ENCODE assay signal across 10 cellular contexts in genomic region chr1:34781844-34782391, GRCh38. TPM values are rescaled to one million over a fixed set of nuclear protein-coding genes. Genes with fewer than 3 reads are reported as not detected.
A peak's percentile ranks its signal among the peaks of the same experiment; 100 is the strongest.
DNase-seq lines count a peak whose midpoint lies in the region; ATAC-seq and TF ChIP-seq lines count a peak whose summit lies in the region.
"Had no signal": no experiment of that assay in that cellular context is flagged by ENCODE, and none has a peak within 500 bp of the region (broad histone marks: within the 10 kb centered on the region; RNA-seq: fewer than 3 reads in every experiment).

No MANE protein-coding gene starts in this region.

- H3K9me3 Mint-ChIP-seq in effector memory CD8-positive, alpha-beta T cell: no peaks in the 10 kb centered on the region
- H3K9me3 Mint-ChIP-seq in memory B cell (no peaks in the 10 kb centered on the region), type B pancreatic cell (no peaks in the 10 kb centered on the region)

- H3K36me3 Mint-ChIP-seq in effector memory CD8-positive, alpha-beta T cell (ENCODE audit: insufficient read depth): no peaks in the 10 kb centered on the region
- peaks cover 2% of the 10 kb centered on the region for H3K36me3 Mint-ChIP-seq in memory B cell
- no peaks in the 10 kb centered on the region for H3K36me3 Mint-ChIP-seq in type B pancreatic cell

- peak; percentile 48 for DNase-seq in NCI-H82 (lab: John Stamatoyannopoulos, UW)
- no peak for DNase-seq in NCI-H82 treated with DMSO at 0.1 percent for 48 hours (lab: John Stamatoyannopoulos, UW; ENCODE audit: unreplicated experiment)
- DNase-seq in effector memory CD8-positive, alpha-beta T cell: no peak
- no peak for DNase-seq in memory B cell (ENCODE audit: low spot score in 2 of 2)
- no peak for DNase-seq in type B pancreatic cell (ENCODE audit: extremely low spot score, unreplicated experiment)
- DNase-seq: activated CD4-positive, CD25-positive, alpha-beta regulatory T cell treated with anti-CD3 and anti-CD28 coated beads, Interleukin-2, amount 50 U/mL, for 72 hours had no signal

- H3K4me1 Mint-ChIP-seq in effector memory CD8-positive, alpha-beta T cell (ENCODE audit: low read depth in 2 of 2): peaks cover 0 to 6% of the 10 kb centered on the region in 2 donors
- H3K4me1 Mint-ChIP-seq in memory B cell: peaks cover 6% of the 10 kb centered on the region
- no peaks in the 10 kb centered on the region for H3K4me1 Mint-ChIP-seq in type B pancreatic cell (ENCODE audit: unreplicated experiment)

- no peak overlapping the region for H3K27ac Mint-ChIP-seq in effector memory CD8-positive, alpha-beta T cell
- no peak overlapping the region for H3K27ac Mint-ChIP-seq in memory B cell
- H3K27ac Mint-ChIP-seq in type B pancreatic cell: peak overlapping the region; percentile 91

- peak; percentile 6 for TF ChIP-seq CTCF in type B pancreatic cell (conservative IDR thresholded peaks at IDR 0.05)

- H3K4me3 Mint-ChIP-seq in effector memory CD8-positive, alpha-beta T cell: peak overlapping the region; percentile 13 to 36
- H3K4me3 Mint-ChIP-seq in memory B cell (peak overlapping the region; percentile 11), type B pancreatic cell (peak overlapping the region; percentile 84)

- no peak for ATAC-seq in effector memory CD8-positive, alpha-beta T cell (replicated peaks)
- ATAC-seq in memory B cell (ENCODE audit: low read depth) (no peak), HG03095 (IDR thresholded peaks at IDR 0.05; ENCODE audit: unreplicated experiment) (no peak), GM21786 (IDR thresholded peaks at IDR 0.05; ENCODE audit: unreplicated experiment) (no peak), GM18511 (IDR thresholded peaks at IDR 0.05; ENCODE audit: unreplicated experiment) (no peak)

- H3K27me3 Mint-ChIP-seq in effector memory CD8-positive, alpha-beta T cell: peaks cover 67 to 86% of the 10 kb centered on the region in 2 donors
- H3K27me3 Mint-ChIP-seq in memory B cell (peaks cover 29% of the 10 kb centered on the region), type B pancreatic cell (peaks cover 73% of the 10 kb centered on the region)

RNA-seq across cellular contexts. Expression of gene GJB3, which starts 0.9 kb away (rescaled TPM):
- 6.5 and 19.5 TPM in 2 replicates for total RNA-seq in type B pancreatic cell (ENCODE audit: low replicate concordance)
- total RNA-seq: pulmonary artery endothelial cell had no signal

RNA-seq across cellular contexts. Expression of gene GJA4, which starts 10.9 kb away (rescaled TPM):
- 0.67 and 0.87 TPM in 2 replicates for total RNA-seq in type B pancreatic cell (ENCODE audit: low replicate concordance)

RNA-seq across cellular contexts. Expression of gene GJB4, which starts 22.4 kb away (rescaled TPM):
- total RNA-seq in type B pancreatic cell (ENCODE audit: low replicate concordance): 0.48 and 0.50 TPM in 2 replicates
- total RNA-seq: pulmonary artery endothelial cell had no signal

RNA-seq across cellular contexts. Expression of gene GJB5, which starts 27.1 kb away (rescaled TPM):
- 2.0 and 7.5 TPM in 2 replicates for total RNA-seq in type B pancreatic cell (ENCODE audit: low replicate concordance)
- total RNA-seq: pulmonary artery endothelial cell had no signal

Comparison
In these comparisons a context has a peak if more than half of its experiments do, and no peak if none do; other contexts are left out.
1. H3K4me3 Mint-ChIP-seq: peak in every context shown above with its lines; median percentile 84 in type B pancreatic cell; 24 in effector memory CD8-positive, alpha-beta T cell; 11 in memory B cell.